6 cellular contexts compared by ENCODE assay signal in genomic region chr10:132888446-132888845, GRCh38. TPM values are rescaled to one million over a fixed set of nuclear protein-coding genes. Genes with fewer than 3 reads are reported as not detected.
"Had no signal": no experiment of that assay in that cellular context is flagged by ENCODE, and none has a peak within 500 bp of the region (broad histone marks: within the 10 kb centered on the region; RNA-seq: fewer than 3 reads in every experiment).

No MANE protein-coding gene starts in this region.

RNA-seq across cellular contexts. Expression of gene CFAP46, which starts 53.9 kb away (rescaled TPM):
- total RNA-seq: activated naive CD4-positive, alpha-beta T cell treated with anti-CD3 and anti-CD28 coated beads for 36 hours; activated naive CD8-positive, alpha-beta T cell treated with anti-CD3 and anti-CD28 coated beads, Interleukin-2, amount 10 ng/mL, durations not matched to agents 7 days and 5 days; activated T-helper 1 cell treated with anti-CD3 and anti-CD28 coated beads, Interleukin-12 subunit alpha, Interleukin-12 subunit beta, Interleukin-2, Interleukin-4 antibody, amounts not matched to agents 30 ng/mL and 10 ng/mL and 1 ng/mL, durations not matched to agents 14 hours and 24 hours and 36 hours; activated T-helper 17 cell treated with anti-CD3 and anti-CD28 coated beads, Interleukin-2, amount 50 U/mL, for 72 hours; activated T-helper 2 cell treated with anti-CD3 and anti-CD28 coated beads, Interferon-gamma antibody, Interleukin-2, Interleukin-4, amounts not matched to agents 10 μg/mL and 5 μg/mL and 100 μg/mL, durations not matched to agents 14 hours and 24 hours and 36 hours; ascending aorta had no signal
